7 cellular contexts compared by ENCODE assay signal in genomic region chr18:61167902-61168301, GRCh38.
"Had no signal": no experiment of that assay in that cellular context is flagged by ENCODE, and none has a peak within 500 bp of the region (broad histone marks: within the 10 kb centered on the region; RNA-seq: fewer than 3 reads in every experiment).

No MANE protein-coding gene starts in this region.

- H3K27ac ChIP-seq: HL-60 had no signal

- H3K4me3 ChIP-seq: K562 had no signal

- ATAC-seq: HepG2, K562 had no signal

- H3K4me1 Mint-ChIP-seq: IgD-negative memory B cell had no signal

- DNase-seq: IMR-90, KBM-7 had no signal

- FAIRE-seq: HepG2, HTR-8/SVneo, K562 had no signal

- H3K36me3 Mint-ChIP-seq: IgD-negative memory B cell had no signal

- H3K27me3 Mint-ChIP-seq: IgD-negative memory B cell had no signal

- H3K4me3 Mint-ChIP-seq: IgD-negative memory B cell had no signal

- H3K27ac Mint-ChIP-seq: IgD-negative memory B cell had no signal
